Comparison of ENCODE assay signal across 22 cellular contexts in genomic region chr10:51077507-51077906, GRCh38. TPM values are rescaled to one million over a fixed set of nuclear protein-coding genes. Genes with fewer than 3 reads are reported as not detected.
"Had no signal": no experiment of that assay in that cellular context is flagged by ENCODE, and none has a peak within 500 bp of the region (broad histone marks: within the 10 kb centered on the region; RNA-seq: fewer than 3 reads in every experiment).

No MANE protein-coding gene starts in this region.

- H3K4me3 ChIP-seq: mucosa of descending colon, smooth muscle cell had no signal

- H3K4me3 Mint-ChIP-seq: activated B cell treated with CpG ODN at 0.5 μM for 24 hours; activated CD4-positive, alpha-beta T cell treated with anti-CD3 and anti-CD28 coated beads for 36 hours; activated naive CD8-positive, alpha-beta T cell treated with anti-CD3 and anti-CD28 coated beads for 36 hours; activated T-cell treated with anti-CD3 and anti-CD28 coated beads, Interleukin-2, amount 50 U/mL, for 4 hours; neural crest cell; stimulated activated memory B cell treated with anti-CD40 and anti-IgM and Interleukin-4, amounts not matched to agents 10 μg/mL and 1 μg/mL and 100 μg/mL, for 72 hours; T-helper 1 cell treated with Interleukin-12 subunit alpha and Interleukin-12 subunit beta and Interleukin-4 antibody, amounts not matched to agents 30 μg/mL and 1 μg/mL, for 36 hours; type B pancreatic cell had no signal

- H3K27ac Mint-ChIP-seq: activated B cell treated with CpG ODN at 0.5 μM for 24 hours; activated CD4-positive, alpha-beta T cell treated with anti-CD3 and anti-CD28 coated beads for 36 hours; activated naive CD8-positive, alpha-beta T cell treated with anti-CD3 and anti-CD28 coated beads for 36 hours; activated T-helper 2 cell treated with anti-CD3 and anti-CD28 coated beads, Interferon-gamma antibody, Interleukin-2, Interleukin-4, amounts not matched to agents 10 μg/mL and 5 μg/mL and 100 μg/mL, durations not matched to agents 14 hours and 24 hours and 36 hours; stimulated activated memory B cell treated with anti-CD40 and anti-IgM and Interleukin-4, amounts not matched to agents 10 μg/mL and 1 μg/mL and 100 μg/mL, for 72 hours; T-helper 1 cell treated with Interleukin-12 subunit alpha and Interleukin-12 subunit beta and Interleukin-4 antibody, amounts not matched to agents 30 μg/mL and 1 μg/mL, for 36 hours; type B pancreatic cell had no signal

- H3K4me2 ChIP-seq: smooth muscle cell had no signal

- ATAC-seq: activated CD4-positive, alpha-beta T cell treated with anti-CD3 and anti-CD28 coated beads for 36 hours; activated T-cell treated with anti-CD3 and anti-CD28 coated beads, Interleukin-2, amount 50 U/mL, for 4 hours; mucosa of descending colon; sciatic nerve; stimulated activated memory B cell treated with anti-CD40 and anti-IgM and Interleukin-4, amounts not matched to agents 10 μg/mL and 1 μg/mL and 100 μg/mL, for 72 hours had no signal

- H3K36me3 Mint-ChIP-seq: activated naive CD8-positive, alpha-beta T cell treated with anti-CD3 and anti-CD28 coated beads for 36 hours; stimulated activated memory B cell treated with anti-CD40 and anti-IgM and Interleukin-4, amounts not matched to agents 10 μg/mL and 1 μg/mL and 100 μg/mL, for 72 hours; type B pancreatic cell had no signal

- DNase-seq: activated B cell treated with CpG ODN at 0.5 μM for 24 hours; activated CD4-positive, alpha-beta T cell treated with anti-CD3 and anti-CD28 coated beads for 36 hours; activated CD4-positive, alpha-beta T cell treated with anti-CD3 and anti-CD28 coated beads, Interleukin-2, amount 50 U/mL, for 4 hours; activated CD8-positive, alpha-beta memory T cell treated with anti-CD3 and anti-CD28 coated beads for 24 hours; activated CD8-positive, alpha-beta memory T cell treated with anti-CD3 and anti-CD28 coated beads, Interleukin-2, amount 50 U/mL, for 48 hours; activated naive CD4-positive, alpha-beta T cell; activated naive CD8-positive, alpha-beta T cell treated with anti-CD3 and anti-CD28 coated beads for 36 hours; activated T-cell treated with anti-CD3 and anti-CD28 coated beads, Interleukin-2, amount 50 U/mL, for 4 hours; dermis blood vessel endothelial cell; effector CD8-positive, alpha-beta T cell; erythroblast; mesenchymal stem cell; mucosa of descending colon; stimulated activated CD4-positive, alpha-beta T cell treated with anti-CD3 and anti-CD28 coated beads, Interleukin-15, amount 100 ng/mL, for 24 hours; T1000 had no signal

- H3K9me3 ChIP-seq: mucosa of descending colon had no signal

- H3K9me3 Mint-ChIP-seq: activated B cell treated with CpG ODN at 0.5 μM for 24 hours; activated naive CD8-positive, alpha-beta T cell treated with anti-CD3 and anti-CD28 coated beads for 36 hours; activated T-cell treated with anti-CD3 and anti-CD28 coated beads, Interleukin-2, amount 50 U/mL, for 4 hours; activated T-helper 2 cell treated with anti-CD3 and anti-CD28 coated beads, Interferon-gamma antibody, Interleukin-2, Interleukin-4, amounts not matched to agents 10 μg/mL and 5 μg/mL and 100 μg/mL, durations not matched to agents 14 hours and 24 hours and 36 hours; neural crest cell; stimulated activated memory B cell treated with anti-CD40 and anti-IgM and Interleukin-4, amounts not matched to agents 10 μg/mL and 1 μg/mL and 100 μg/mL, for 72 hours; T-helper 1 cell treated with Interleukin-12 subunit alpha and Interleukin-12 subunit beta and Interleukin-4 antibody, amounts not matched to agents 30 μg/mL and 1 μg/mL, for 36 hours; type B pancreatic cell had no signal

RNA-seq across cellular contexts. Expression of gene PRKG1, which starts 3.2 kb away (rescaled TPM):
- total RNA-seq: activated B cell treated with CpG ODN at 0.5 μM for 24 hours; activated CD4-positive, alpha-beta T cell treated with anti-CD3 and anti-CD28 coated beads for 36 hours; activated naive CD8-positive, alpha-beta T cell treated with anti-CD3 and anti-CD28 coated beads for 36 hours; activated T-helper 2 cell treated with anti-CD3 and anti-CD28 coated beads, Interferon-gamma antibody, Interleukin-2, Interleukin-4, amounts not matched to agents 10 μg/mL and 5 μg/mL and 100 μg/mL, durations not matched to agents 14 hours and 24 hours and 36 hours had no signal
